Comparison of ENCODE assay signal across 18 cellular contexts in genomic region chr3:113278599-113278955, GRCh38.
DNase-seq lines count a peak whose midpoint lies in the region; ATAC-seq and TF ChIP-seq lines count a peak whose summit lies in the region.
"Had no signal": no experiment of that assay in that cellular context is flagged by ENCODE, and none has a peak within 500 bp of the region (broad histone marks: within the 10 kb centered on the region; RNA-seq: fewer than 3 reads in every experiment).

No MANE protein-coding gene starts in this region.

- no peak overlapping the region for H3K27ac ChIP-seq in GM23338 (ENCODE audit: low read depth)
- H3K27ac ChIP-seq in spleen, result peak overlapping the region in 4 of 8 donors; percentile 6 to 79 (median 18)
- H3K27ac ChIP-seq: SK-N-MC had no signal

- WGBS in spleen, 5 donors, result 80 to 95% (median 90%) methylated on average over 7 to 11 of the region's 11 CpGs

- H3K36me3 Mint-ChIP-seq in GM23338 (ENCODE audit: low read depth) (peaks cover 5% of the 10 kb centered on the region; the same call in 2 of the 3 replicates), activated B cell treated with CpG ODN at 0.5 μM for 24 hours (ENCODE audit: low read depth) (no peaks in the 10 kb centered on the region), glutamatergic neuron (ENCODE audit: unreplicated experiment) (peaks cover 14% of the 10 kb centered on the region)

- TF ChIP-seq CTCF in GM23338 (conservative IDR thresholded peaks at IDR 0.05; ENCODE audit: low read depth in 2 of 2) (no peak), activated B cell treated with CpG ODN at 0.5 μM for 24 hours (IDR thresholded peaks at IDR 0.05) (no peak), glutamatergic neuron (IDR thresholded peaks at IDR 0.05; ENCODE audit: partially characterized antibody, unreplicated experiment) (no peak), spleen (IDR thresholded peaks at IDR 0.05 in 8 of 11, conservative IDR thresholded peaks at IDR 0.05 in 3 of 11) (no peak)

- no peak for TF ChIP-seq POLR2A in spleen (IDR thresholded peaks at IDR 0.05)

- no peak overlapping the region for H2AFZ ChIP-seq in GM23338

- H3K9me3 ChIP-seq in spleen, result no peaks in the 10 kb centered on the region

- POLR2A ChIA-PET in activated B cell treated with CpG ODN at 0.5 μM for 24 hours (lab: Charles Lee), result interaction anchor here (0.6 kb wide), 1 partner anchor 192 kb away, joined by 4 read pairs; no protein-coding TSS in a partner anchor

- 0 out of 2 replicates have a peak, but pooled peaks cover 2% of the 10 kb centered on the region for H3K9me2 ChIP-seq in GM23338 (ENCODE audit: insufficient read depth)

- H3K36me3 ChIP-seq in GM23338 (ENCODE audit: insufficient read depth) (no peaks in the 10 kb centered on the region), spleen (peaks cover 0 to 18% (median 0%) of the 10 kb centered on the region in 6 donors)

- H4K20me1 ChIP-seq in GM23338 (replicated peaks; ENCODE audit: insufficient read depth), result no peaks in the 10 kb centered on the region

- peaks cover 3% of the 10 kb centered on the region for H3K27me3 Mint-ChIP-seq in GM23338 (ENCODE audit: insufficient read depth, low read depth, poor library complexity)
- no peaks in the 10 kb centered on the region for H3K27me3 Mint-ChIP-seq in activated B cell treated with CpG ODN at 0.5 μM for 24 hours
- H3K27me3 Mint-ChIP-seq in glutamatergic neuron (ENCODE audit: unreplicated experiment), result peaks cover 5% of the 10 kb centered on the region

- CTCF ChIA-PET in activated B cell treated with CpG ODN at 0.5 μM for 24 hours (lab: Charles Lee), result interaction anchor here (2.7 kb wide), 1 partner anchor 10 kb away, joined by 17 read pairs; no protein-coding TSS in a partner anchor

- H3K4me2 ChIP-seq in GM23338, result no peak overlapping the region

- H3K4me3 ChIP-seq in GM23338, result no peak overlapping the region
- no peak overlapping the region for H3K4me3 ChIP-seq in spleen
- H3K4me3 ChIP-seq: SK-N-MC had no signal

- peak overlapping the region; percentile 68; the same call in 1 of the 2 replicates for H3K27ac Mint-ChIP-seq in GM23338
- peak overlapping the region; percentile 51 for H3K27ac Mint-ChIP-seq in activated B cell treated with CpG ODN at 0.5 μM for 24 hours
- peak overlapping the region; percentile 28 for H3K27ac Mint-ChIP-seq in glutamatergic neuron (ENCODE audit: unreplicated experiment)
- H3K27ac Mint-ChIP-seq: CD4-positive, alpha-beta T cell had no signal

- H3K4me1 ChIP-seq in GM23338 (ENCODE audit: insufficient read depth), result no peaks in the 10 kb centered on the region
- H3K4me1 ChIP-seq in spleen, result peaks cover 12 to 33% (median 25%) of the 10 kb centered on the region in 6 donors

- intact Hi-C loops in activated B cell treated with CpG ODN at 0.5 μM for 24 hours (cut with micrococcal nuclease) (no loop called here), spleen (cut with DNase I; ENCODE audit: low total_unique reads) (no loop called here)

- ATAC-seq in GM23338, result no peak
- no peak for ATAC-seq in activated B cell treated with CpG ODN at 0.5 μM for 24 hours (ENCODE audit: low read depth)
- ATAC-seq in GM18519 (IDR thresholded peaks at IDR 0.05; ENCODE audit: low FRiP score, unreplicated experiment), result no peak

- H3K9me3 Mint-ChIP-seq in GM23338 (no peaks in the 10 kb centered on the region), activated B cell treated with CpG ODN at 0.5 μM for 24 hours (no peaks in the 10 kb centered on the region), glutamatergic neuron (ENCODE audit: unreplicated experiment) (peaks cover 1% of the 10 kb centered on the region)
- H3K9me3 Mint-ChIP-seq: CD4-positive, alpha-beta T cell had no signal

- H3K4me1 Mint-ChIP-seq in GM23338 (peaks cover 18% of the 10 kb centered on the region), activated B cell treated with CpG ODN at 0.5 μM for 24 hours (peaks cover 32% of the 10 kb centered on the region), glutamatergic neuron (ENCODE audit: low read depth, unreplicated experiment) (peaks cover 15% of the 10 kb centered on the region)

- DNase-seq in GM23338 (ENCODE audit: low spot score) (no peak), activated B cell treated with CpG ODN at 0.5 μM for 24 hours (no peak), glutamatergic neuron (no peak), spleen (peak; percentile 69), NCI-H128 (lab: John Stamatoyannopoulos, UW; ENCODE audit: unreplicated experiment) (no peak), hepatic stellate cell (ENCODE audit: low spot score) (no peak)
- no peak for DNase-seq in activated CD4-positive, alpha-beta T cell treated with anti-CD3 and anti-CD28 coated beads for 4 hours
- DNase-seq: CD4-positive, alpha-beta T cell; DMS153; GF-D8; NCI-H1417 treated with DMSO at 0.1 percent for 48 hours; NCI-H187 treated with DMSO at 0.1 percent for 48 hours; NCI-H2227 treated with DMSO at 0.1 percent for 48 hours; NCI-H510A treated with DMSO at 0.1 percent for 48 hours; NCI-H774; SHP77 had no signal

- H3K27me3 ChIP-seq in GM23338 (ENCODE audit: insufficient read depth) (no peaks in the 10 kb centered on the region), spleen (replicated peaks in 1 of 7) (peaks cover 0 to 10% (median 0%) of the 10 kb centered on the region in 7 donors)

- H3F3A ChIP-seq in GM23338 (replicated peaks; ENCODE audit: low read depth), result no peaks in the 10 kb centered on the region

- no peak overlapping the region for H3K4me3 Mint-ChIP-seq in GM23338
- H3K4me3 Mint-ChIP-seq in activated B cell treated with CpG ODN at 0.5 μM for 24 hours, result peak overlapping the region; percentile 3
- no peak overlapping the region for H3K4me3 Mint-ChIP-seq in glutamatergic neuron (ENCODE audit: unreplicated experiment)
- H3K4me3 Mint-ChIP-seq: CD4-positive, alpha-beta T cell had no signal

- H3K79me2 ChIP-seq in GM23338 (replicated peaks; ENCODE audit: insufficient read depth), result no peaks in the 10 kb centered on the region

TF ChIP-seq in GM23338, 12 proteins besides CTCF, POLR2A, EP300 and RAD21 (continues in another document):
- TF ChIP-seq EZH2phosphoT487 (IDR thresholded peaks at IDR 0.05; ENCODE audit: unreplicated experiment) (no peak), POLR2AphosphoS5 (IDR thresholded peaks at IDR 0.05; ENCODE audit: low read depth) (no peak), ZNF462 (CRISPR knock-in tag; IDR thresholded peaks at IDR 0.05) (no peak), CREB1 (CRISPR knock-in tag; IDR thresholded peaks at IDR 0.05; ENCODE audit: low read depth) (no peak), JUNB (IDR thresholded peaks at IDR 0.05; ENCODE audit: unreplicated experiment) (no peak), STAT1 (IDR thresholded peaks at IDR 0.05; ENCODE audit: unreplicated experiment) (no peak)
